ENCODE assay signal across 16 cellular contexts in the genomic region with DNA sequence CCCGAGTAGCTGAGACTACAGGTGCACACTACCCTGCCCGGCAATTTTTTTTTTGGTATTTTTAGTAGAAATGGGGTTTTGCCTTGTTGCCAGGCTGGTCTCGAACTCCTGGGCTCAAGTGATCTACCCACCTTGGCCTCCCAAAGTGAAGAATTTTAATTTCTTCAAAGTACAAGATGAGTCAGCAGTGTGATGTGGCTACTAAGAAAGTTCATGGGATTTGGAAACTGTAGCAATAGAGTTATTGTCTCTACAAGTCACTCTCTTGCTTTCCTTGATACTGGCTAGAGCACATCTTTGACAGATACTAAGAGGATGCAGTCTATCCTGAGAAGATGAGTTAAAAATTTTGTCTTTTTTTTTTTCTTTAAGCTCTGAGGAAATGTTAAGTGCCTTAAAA. TPM values are rescaled to one million over a fixed set of nuclear protein-coding genes. Genes with fewer than 3 reads are reported as not detected.
DNase-seq lines count a peak whose midpoint lies in the region; ATAC-seq, FAIRE-seq and TF ChIP-seq lines count a peak whose summit lies in the region.
"Had no signal": no experiment of that assay in that cellular context is flagged by ENCODE, and none has a peak within 500 bp of the region (broad histone marks: within the 10 kb centered on the region; RNA-seq: fewer than 3 reads in every experiment).

No MANE protein-coding gene starts in this region.

- H3K9me3 ChIP-seq in AG04450 (ENCODE audit: control insufficient read depth, insufficient read depth, low read length) (no peaks in the 10 kb centered on the region; the same call in 1 of the 2 replicates), IMR-90 (ENCODE audit: control insufficient read depth, insufficient read depth, low read length) (no peaks in the 10 kb centered on the region), GM12878 (replicated peaks; ENCODE audit: control insufficient read depth, insufficient read depth, low read length) (no peaks in the 10 kb centered on the region), kidney (ENCODE audit: control insufficient read depth in 1 of 2, low read length in 2 of 2) (no peaks in the 10 kb centered on the region), prostate gland (no peaks in the 10 kb centered on the region)

- H4K5ac ChIP-seq in IMR-90 (ENCODE audit: low read depth, low read length), result no peak overlapping the region

- CTCF ChIA-PET in AG04450 (lab: Charles Lee), result interaction anchor here (0.6 to 2.9 kb wide), 5 partner anchors 13 to 148 kb away, joined by 3 to 46 read pairs (median 3); partner anchors contain the start of genes ARHGEF39, CCDC107, GBA2 and RGP1
- CTCF ChIA-PET in IMR-90 (lab: Yijun Ruan, JAX), result interaction anchor here (0.6 to 1.2 kb wide), 4 partner anchors 13 to 719 kb away, joined by 3 to 4 read pairs (median 4); no protein-coding TSS in a partner anchor
- CTCF ChIA-PET in GM12878 (lab: Yijun Ruan, JAX), result interaction anchor here (0.6 to 3.2 kb wide), 22 partner anchors 8 to 148 kb away, joined by 3 to 106 read pairs (median 6); partner anchors contain the start of genes GBA2, HINT2, RGP1 and SPAG8

- H4K8ac ChIP-seq in IMR-90 (ENCODE audit: low read depth in 2 of 2, low read length in 2 of 2), result no peak overlapping the region

- FAIRE-seq in GM12878 (lab: Jason Lieb, UNC) (no peak), kidney (lab: Jason Lieb, UNC) (no peak)

- dilution Hi-C loops in IMR-90 (cut with HindIII; ENCODE audit: low sequenced_read_pairs, unreplicated experiment), result no loop called here

- H3K4me3 ChIP-seq in AG04450 (ENCODE audit: low read depth, low read length) (peak overlapping the region; percentile 98), IMR-90 (ENCODE audit: insufficient read depth, low read depth, low read length) (no peak overlapping the region), GM12878 (no peak overlapping the region), kidney (ENCODE audit: low read length in 2 of 2) (no peak overlapping the region), prostate gland (no peak overlapping the region)

- no peaks in the 10 kb centered on the region for H3K9me3 Mint-ChIP-seq in neural crest cell

- POLR2A ChIA-PET in AG04450 (lab: Yijun Ruan, JAX) (no interaction called here), IMR-90 (lab: Charles Lee; ENCODE audit: unreplicated experiment) (no interaction called here), GM12878 (lab: Charles Lee) (interaction anchor here (1.1 to 2.8 kb wide), 3 partner anchors 11 to 15 kb away, joined by 3 to 18 read pairs (median 6); partner anchors contain the start of genes GBA2 and RGP1)

- H3K4me3 Mint-ChIP-seq in neural crest cell, result peak overlapping the region; percentile 99
- H3K4me3 Mint-ChIP-seq: CD14-positive monocyte had no signal

- no peak overlapping the region for H3K18ac ChIP-seq in IMR-90 (ENCODE audit: low read depth, low read length)

- no peak overlapping the region for H2BK5ac ChIP-seq in IMR-90 (ENCODE audit: low read depth, low read length, poor library complexity, severe bottlenecking)

- no peak overlapping the region for H2BK120ac ChIP-seq in IMR-90 (ENCODE audit: low read depth, low read length)

- intact Hi-C loops in IMR-90 (cut with micrococcal nuclease) (no loop called here), GM12878 (cut with micrococcal nuclease; ENCODE audit: unreplicated experiment) (loop anchor here (10.0 kb wide), 1 partner anchor 619 kb away; the partner anchor contains the start of gene ATOSB), kidney (cut with DNase I) (no loop called here), prostate gland (cut with DNase I) (loop anchor here (5.0 to 10.0 kb wide), 2 partner anchors 77 to 619 kb away; partner anchors contain the start of genes ATOSB, CCDC107 and RMRP)

- no peak overlapping the region for H3K27ac Mint-ChIP-seq in neural crest cell (ENCODE audit: unreplicated experiment)

- H3K36me3 ChIP-seq in IMR-90 (ENCODE audit: control insufficient read depth, insufficient read depth, low read length) (peaks cover 35% of the 10 kb centered on the region), GM12878 (ENCODE audit: control insufficient read depth in 2 of 2, insufficient read depth in 2 of 2, low read length in 1 of 2) (peaks cover 17 to 28% of the 10 kb centered on the region in 2 experiments; a peak in 3 of 4 replicates), kidney (ENCODE audit: control insufficient read depth in 1 of 2, insufficient read depth in 2 of 2, low read length in 2 of 2) (peaks cover 32 to 48% of the 10 kb centered on the region in 2 donors), prostate gland (peaks cover 17 to 18% of the 10 kb centered on the region in 2 donors)

- no peak overlapping the region for H2BK15ac ChIP-seq in IMR-90 (ENCODE audit: low read depth, low read length)

- H3K9me1 ChIP-seq in IMR-90 (ENCODE audit: insufficient read depth, low read length), result peaks cover 3% of the 10 kb centered on the region; the same call in 1 of the 2 replicates

- no peak overlapping the region for H2AK5ac ChIP-seq in IMR-90 (ENCODE audit: low read depth, low read length)

- ATAC-seq in IMR-90 (ENCODE audit: low read depth) (no peak), GM12878 (no peak), HG03135 (IDR thresholded peaks at IDR 0.05; ENCODE audit: unreplicated experiment) (no peak)

- WGBS in IMR-90 (ENCODE audit: extremely low coverage in 2 of 2, insufficient read length in 1 of 2), 2 experiments, result no CpG with 5 or more reads among the region's 3 CpGs
- WGBS in GM12878 (ENCODE audit: insufficient coverage, insufficient replicate concordance, low lambda C conversion rate, missing lambda C conversion rate), result 89% methylated on average over 3 of the region's 3 CpGs
- WGBS in prostate gland, result 83% methylated on average over 3 of the region's 3 CpGs

- H4K91ac ChIP-seq in IMR-90 (ENCODE audit: insufficient read depth, low read depth, low read length), result no peak overlapping the region

- H2BK20ac ChIP-seq in IMR-90 (ENCODE audit: low read depth, low read length), result no peak overlapping the region

- in situ Hi-C loops in IMR-90 (cut with MboI; ENCODE audit: low sequenced_read_pairs) (no loop called here), GM12878 (cut with MboI) (loop anchor here (10.0 kb wide), 1 partner anchor 629 kb away; the partner anchor contains the start of gene STOML2)

- peaks cover 19 to 78% of the 10 kb centered on the region in 2 experiments for H3K79me1 ChIP-seq in IMR-90 (ENCODE audit: low read depth in 1 of 2, low read length in 2 of 2)

- RAD21 ChIA-PET in GM12878 (lab: Charles Lee; ENCODE audit: unreplicated experiment), result interaction anchor here (0.8 to 2.3 kb wide), 6 partner anchors 14 to 654 kb away, joined by 3 to 7 read pairs (median 4); partner anchors contain the start of genes CCDC107, FANCG and RMRP

- TF ChIP-seq POLR2A in IMR-90 (IDR thresholded peaks at IDR 0.05; ENCODE audit: low read depth, low read length) (no peak), GM12878 (IDR thresholded peaks at IDR 0.05; ENCODE audit: low read depth, low read length) (no peak), prostate gland (IDR thresholded peaks at IDR 0.05) (no peak)

- H3K4me1 Mint-ChIP-seq in neural crest cell, result peaks cover 23% of the 10 kb centered on the region

- H3K9ac ChIP-seq in IMR-90 (ENCODE audit: low read depth, low read length), result no peak overlapping the region
- H3K9ac ChIP-seq in GM12878 (ENCODE audit: control insufficient read depth, insufficient read depth, low read length), result no peak overlapping the region
- no peak overlapping the region for H3K9ac ChIP-seq in kidney (ENCODE audit: low read length in 2 of 2)

- H3K4me1 ChIP-seq in IMR-90 (ENCODE audit: control insufficient read depth, insufficient read depth, low read length) (peaks cover 8% of the 10 kb centered on the region), GM12878 (ENCODE audit: control insufficient read depth, insufficient read depth, low read length) (peaks cover 10% of the 10 kb centered on the region), kidney (ENCODE audit: control insufficient read depth in 1 of 2, insufficient read depth in 1 of 2, low read depth in 1 of 2, low read length in 2 of 2) (peaks cover 34 to 35% of the 10 kb centered on the region in 2 donors), prostate gland (replicated peaks) (peaks cover 17% of the 10 kb centered on the region)

- no peak for TF ChIP-seq EP300 in GM12878 (IDR thresholded peaks at IDR 0.05; ENCODE audit: borderline replicate concordance in 1 of 2, control insufficient read depth in 1 of 2, low read depth in 2 of 2, low read length in 2 of 2)

- DNase-seq in AG04450 (ENCODE audit: low read depth, low spot score) (no peak), IMR-90 (peak; percentile 31), GM12878 (ENCODE audit: low read depth, low spot score) (no peak), neural crest cell (ENCODE audit: low read depth, low spot score) (no peak), kidney (no peak), caudate nucleus (lab: John Stamatoyannopoulos, UW) (no peak), prostate gland (ENCODE audit: low spot score) (no peak)
- DNase-seq: hypothalamus; NCI-H226; retina; stimulated activated CD4-positive, alpha-beta T cell treated with anti-CD3 and anti-CD28 coated beads, Interleukin-4, amount 100 ng/mL, for 24 hours; stimulated activated naive CD4-positive, alpha-beta T cell treated with Interleukin-2 at 50 U/mL for 16 hours had no signal

- no peak overlapping the region for H2AFZ ChIP-seq in IMR-90 (replicated peaks; ENCODE audit: low read length, poor library complexity)
- no peak overlapping the region for H2AFZ ChIP-seq in GM12878 (ENCODE audit: control insufficient read depth, low read depth, low read length)

- H4K20me1 ChIP-seq in IMR-90 (ENCODE audit: insufficient read depth, low read length) (peaks cover 32% of the 10 kb centered on the region), GM12878 (ENCODE audit: control insufficient read depth, insufficient read depth) (no peaks in the 10 kb centered on the region)

- TF ChIP-seq RAD21 in IMR-90 (IDR thresholded peaks at IDR 0.05; ENCODE audit: low read length) (no peak), GM12878 (IDR thresholded peaks at IDR 0.05; ENCODE audit: insufficient read depth, low read depth, low read length) (no peak)

- SMC1A ChIA-PET in GM12878 (lab: Charles Lee; ENCODE audit: uncharacterized antibody, unreplicated experiment), result interaction anchor here (0.6 to 2.0 kb wide), 7 partner anchors 13 to 148 kb away, joined by 3 to 12 read pairs (median 5); partner anchors contain the start of gene SPAG8

- H3K27ac ChIP-seq in AG04450 (ENCODE audit: low read depth, low read length), result no peak overlapping the region
- no peak overlapping the region for H3K27ac ChIP-seq in IMR-90 (ENCODE audit: insufficient read depth, low read length)
- H3K27ac ChIP-seq in GM12878 (ENCODE audit: control insufficient read depth, insufficient read depth), result 0 out of 2 replicates have a peak overlapping the region, but pooled peaks have one; percentile 3
- H3K27ac ChIP-seq in kidney (ENCODE audit: low read depth in 2 of 2, low read length in 2 of 2), result no peak overlapping the region
- H3K27ac ChIP-seq in caudate nucleus (ENCODE audit: low read depth, low read length), result no peak overlapping the region
- peak overlapping the region in 1 of 2 donors; percentile 88 for H3K27ac ChIP-seq in prostate gland

- H3K14ac ChIP-seq in IMR-90 (replicated peaks; ENCODE audit: low read depth, low read length), result no peak overlapping the region

- H3K4me2 ChIP-seq in IMR-90 (ENCODE audit: low read depth, low read length), result no peak overlapping the region
- peak overlapping the region; percentile 93 for H3K4me2 ChIP-seq in GM12878 (ENCODE audit: control insufficient read depth, insufficient read depth)

- H3K56ac ChIP-seq in IMR-90 (ENCODE audit: extremely low read depth, insufficient read depth, low read length), result no peak overlapping the region

- H3K23ac ChIP-seq in IMR-90 (ENCODE audit: low read depth, low read length), result no peak overlapping the region

- no TSS peak for BruUV-seq in IMR-90 (replicated peaks; lab: Mats Ljungman, UMichigan)
- BruUV-seq in GM12878 (replicated peaks; lab: Mats Ljungman, UMichigan), result no TSS peak

- H2AK9ac ChIP-seq in IMR-90 (replicated peaks; ENCODE audit: low read depth, low read length, poor library complexity), result no peak overlapping the region

- no peaks in the 10 kb centered on the region for H3K27me3 Mint-ChIP-seq in neural crest cell (ENCODE audit: low read depth)

- H3K36me3 Mint-ChIP-seq in neural crest cell (ENCODE audit: low read depth), result peaks cover 11% of the 10 kb centered on the region

- TF ChIP-seq CTCF in AG04450 (IDR thresholded peaks at IDR 0.05; ENCODE audit: low read depth, low read length) (no peak), IMR-90 (conservative IDR thresholded peaks at IDR 0.05; ENCODE audit: low read depth, low read length) (no peak), GM12878 (IDR thresholded peaks at IDR 0.05 in 2 of 3, conservative IDR thresholded peaks at IDR 0.05 in 1 of 3; ENCODE audit: control insufficient read depth in 2 of 3, extremely low read depth in 1 of 3, insufficient read depth in 1 of 3, low read depth in 3 of 3, low read length in 3 of 3) (no peak), neural crest cell (conservative IDR thresholded peaks at IDR 0.05) (no peak), kidney (IDR thresholded peaks at IDR 0.05; ENCODE audit: borderline replicate concordance, extremely low read depth, insufficient read depth) (no peak), prostate gland (IDR thresholded peaks at IDR 0.05) (no peak)

- peaks cover 41% of the 10 kb centered on the region for H3K79me2 ChIP-seq in GM12878 (ENCODE audit: control insufficient read depth, insufficient read depth, low read length)

- no peaks in the 10 kb centered on the region for H3K27me3 ChIP-seq in AG04450 (ENCODE audit: control insufficient read depth, insufficient read depth, low read length)
- H3K27me3 ChIP-seq in IMR-90 (ENCODE audit: control insufficient read depth, insufficient read depth, low read length), result no peaks in the 10 kb centered on the region
- no peaks in the 10 kb centered on the region for H3K27me3 ChIP-seq in GM12878 (replicated peaks in 1 of 2; ENCODE audit: control insufficient read depth in 2 of 2, insufficient read depth in 2 of 2, low read length in 1 of 2)
- no peaks in the 10 kb centered on the region for H3K27me3 ChIP-seq in prostate gland (replicated peaks; ENCODE audit: insufficient read depth)

- H3K4ac ChIP-seq in IMR-90 (ENCODE audit: low read depth, low read length), result no peak overlapping the region

RNA-seq across cellular contexts. Expression of gene CREB3, which starts 1.6 kb away (rescaled TPM):
- polyA plus RNA-seq in AG04450 (2011; rRNA removed) (51.1 and 58.1 TPM in 2 replicates), IMR-90 (2012; rRNA removed) (54.9 and 60.7 TPM in 2 replicates), GM12878 (2011; rRNA removed) (12.0 and 16.3 TPM in 2 replicates), GM12878 (2014; fragmentation: Illumina TruSeq; extraction: Trizol) (17.8 and 20.1 TPM in 2 replicates), GM12878 (2014; fragmentation: Nextera tagmentation; extraction: Ambion mirVana) (10 to 100 TPM in 1 of 2 experiments, 1 to 10 TPM in 1; 9.8 to 14.1 TPM), GM12878 (2014; rRNA removed) (19.5 and 20.6 TPM in 2 replicates), GM12878 (2016; fragmentation: Nextera tagmentation; extraction: Ambion mirVana) (10 to 100 TPM; 33.2 to 38.9 TPM), kidney (ENCODE audit: insufficient read depth, low read depth, low replicate concordance) (52.0 TPM)
- polyA minus RNA-seq in AG04450 (2011; rRNA and poly(A)+ RNA removed), result 32.5 and 41.9 TPM in 2 replicates
- total RNA-seq in IMR-90 (2012; rRNA removed) (105 and 106 TPM in 2 replicates), GM12878 (2014; rRNA removed) (21.6 and 23.4 TPM in 2 replicates), GM12878 (2014; rRNA removed; fragmentation: Illumina TruSeq; extraction: Trizol) (18.1 and 18.3 TPM in 2 replicates), GM12878 (2021) (21.4 and 22.9 TPM in 2 replicates), neural crest cell (35.3 and 35.9 TPM in 2 replicates), kidney (40.5 TPM), prostate gland (100 to 1,000 TPM in 1 of 2 donors, 10 to 100 TPM in 1; 60.9 to 120 TPM)
- polyA plus RNA-seq in IMR-90 (2012; cell fraction: cytosol; rRNA removed), result 86.1 and 133 TPM in 2 replicates
- 30.7 and 40.3 TPM in 2 replicates for polyA plus RNA-seq in IMR-90 (2012; cell fraction: nucleus; rRNA removed; ENCODE audit: low replicate concordance)
- total RNA-seq in GM12878 (2013; cell fraction: nucleolus; rRNA removed), result 16.9 and 18.1 TPM in 2 replicates
- 19.5 TPM for polyA plus RNA-seq in GM12878 (2011; ENCODE audit: low read depth)
- 22.6 and 25.1 TPM in 2 replicates for polyA plus RNA-seq in GM12878 (2011; cell fraction: cytosol; rRNA removed)
- polyA plus RNA-seq in GM12878 (2011; cell fraction: nucleus; rRNA removed), result 15.5 and 19.2 TPM in 2 replicates
- polyA plus RNA-seq in GM12878 (2012), result 32.3 and 35.4 TPM in 2 replicates
- polyA minus RNA-seq in GM12878 (2011; rRNA and poly(A)+ RNA removed), result 6.6 and 10.3 TPM in 2 replicates
- polyA minus RNA-seq in GM12878 (2011; cell fraction: cytosol; rRNA and poly(A)+ RNA removed), result 4.9 and 5.5 TPM in 2 replicates
- polyA minus RNA-seq in GM12878 (2011; cell fraction: nucleus; rRNA and poly(A)+ RNA removed), result 6.8 and 9.7 TPM in 2 replicates

RNA-seq across cellular contexts. Expression of gene TLN1, which starts 2.1 kb away (rescaled TPM):
- polyA plus RNA-seq in AG04450 (2011; rRNA removed) (165 and 224 TPM in 2 replicates), IMR-90 (2012; rRNA removed) (224 and 228 TPM in 2 replicates), GM12878 (2011; rRNA removed) (30.2 and 69.8 TPM in 2 replicates), GM12878 (2014; fragmentation: Illumina TruSeq; extraction: Trizol) (57.6 and 73.4 TPM in 2 replicates), GM12878 (2014; fragmentation: Nextera tagmentation; extraction: Ambion mirVana) (10 to 100 TPM; 11.6 to 13.2 TPM), GM12878 (2014; rRNA removed) (70.3 and 109 TPM in 2 replicates), GM12878 (2016; fragmentation: Nextera tagmentation; extraction: Ambion mirVana) (10 to 100 TPM; 92.2 to 96.1 TPM), kidney (ENCODE audit: insufficient read depth, low read depth, low replicate concordance) (71.7 TPM)
- 900 and 1,135 TPM in 2 replicates for polyA minus RNA-seq in AG04450 (2011; rRNA and poly(A)+ RNA removed)
- total RNA-seq in IMR-90 (2012; rRNA removed) (337 and 346 TPM in 2 replicates), GM12878 (2014; rRNA removed) (119 and 143 TPM in 2 replicates), GM12878 (2014; rRNA removed; fragmentation: Illumina TruSeq; extraction: Trizol) (49.5 and 61.0 TPM in 2 replicates), GM12878 (2021) (305 and 308 TPM in 2 replicates), neural crest cell (123 and 141 TPM in 2 replicates), kidney (376 TPM), prostate gland (100 to 1,000 TPM; 167 to 315 TPM)
- polyA plus RNA-seq in IMR-90 (2012; cell fraction: cytosol; rRNA removed), result 134 and 262 TPM in 2 replicates
- 206 and 469 TPM in 2 replicates for polyA plus RNA-seq in IMR-90 (2012; cell fraction: nucleus; rRNA removed; ENCODE audit: low replicate concordance)
- 153 and 188 TPM in 2 replicates for total RNA-seq in GM12878 (2013; cell fraction: nucleolus; rRNA removed)
- 68.0 TPM for polyA plus RNA-seq in GM12878 (2011; ENCODE audit: low read depth)
- polyA plus RNA-seq in GM12878 (2011; cell fraction: cytosol; rRNA removed), result 79.3 and 90.4 TPM in 2 replicates
- 131 and 170 TPM in 2 replicates for polyA plus RNA-seq in GM12878 (2011; cell fraction: nucleus; rRNA removed)
- polyA plus RNA-seq in GM12878 (2012), result 118 and 152 TPM in 2 replicates
- polyA minus RNA-seq in GM12878 (2011; rRNA and poly(A)+ RNA removed), result 205 and 277 TPM in 2 replicates
- polyA minus RNA-seq in GM12878 (2011; cell fraction: cytosol; rRNA and poly(A)+ RNA removed), result 200 and 250 TPM in 2 replicates
- polyA minus RNA-seq in GM12878 (2011; cell fraction: nucleus; rRNA and poly(A)+ RNA removed), result 49.8 and 109 TPM in 2 replicates

RNA-seq across cellular contexts. Expression of gene GBA2, which starts 14.9 kb away (rescaled TPM):
- 32.9 and 34.7 TPM in 2 replicates for polyA plus RNA-seq in AG04450 (2011; rRNA removed)
- 37.4 and 47.3 TPM in 2 replicates for polyA minus RNA-seq in AG04450 (2011; rRNA and poly(A)+ RNA removed)
- 14.2 and 18.1 TPM in 2 replicates for total RNA-seq in IMR-90 (2012; rRNA removed)
- 37.0 and 38.2 TPM in 2 replicates for polyA plus RNA-seq in IMR-90 (2012; rRNA removed)
- polyA plus RNA-seq in IMR-90 (2012; cell fraction: cytosol; rRNA removed), result 16.3 and 18.2 TPM in 2 replicates
- polyA plus RNA-seq in IMR-90 (2012; cell fraction: nucleus; rRNA removed; ENCODE audit: low replicate concordance), result 206 and 250 TPM in 2 replicates
- 106 and 126 TPM in 2 replicates for total RNA-seq in GM12878 (2013; cell fraction: nucleolus; rRNA removed)
- 24.2 and 25.3 TPM in 2 replicates for total RNA-seq in GM12878 (2014; rRNA removed)
- total RNA-seq in GM12878 (2014; rRNA removed; fragmentation: Illumina TruSeq; extraction: Trizol), result 18.6 and 23.4 TPM in 2 replicates
- total RNA-seq in GM12878 (2021), result 35.8 and 40.8 TPM in 2 replicates
- 22.2 TPM for polyA plus RNA-seq in GM12878 (2011; ENCODE audit: low read depth)
- polyA plus RNA-seq in GM12878 (2011; rRNA removed), result 35.1 and 44.0 TPM in 2 replicates
- polyA plus RNA-seq in GM12878 (2011; cell fraction: cytosol; rRNA removed), result 41.4 and 54.0 TPM in 2 replicates
- polyA plus RNA-seq in GM12878 (2011; cell fraction: nucleus; rRNA removed), result 261 and 281 TPM in 2 replicates
- 29.4 and 33.7 TPM in 2 replicates for polyA plus RNA-seq in GM12878 (2012)
- polyA plus RNA-seq in GM12878 (2014; fragmentation: Illumina TruSeq; extraction: Trizol), result 33.0 and 36.1 TPM in 2 replicates
- 10 to 100 TPM; 15.3 TPM for polyA plus RNA-seq in GM12878 (2014; fragmentation: Nextera tagmentation; extraction: Ambion mirVana)
- 45.1 and 48.8 TPM in 2 replicates for polyA plus RNA-seq in GM12878 (2014; rRNA removed)
- 10 to 100 TPM; 27.4 to 30.8 TPM for polyA plus RNA-seq in GM12878 (2016; fragmentation: Nextera tagmentation; extraction: Ambion mirVana)
- polyA minus RNA-seq in GM12878 (2011; rRNA and poly(A)+ RNA removed), result 45.0 and 53.6 TPM in 2 replicates
- polyA minus RNA-seq in GM12878 (2011; cell fraction: cytosol; rRNA and poly(A)+ RNA removed), result 10.7 and 13.1 TPM in 2 replicates
- polyA minus RNA-seq in GM12878 (2011; cell fraction: nucleus; rRNA and poly(A)+ RNA removed), result 48.5 and 85.3 TPM in 2 replicates
- 84.9 and 95.9 TPM in 2 replicates for total RNA-seq in neural crest cell
- total RNA-seq in kidney, result 93.2 TPM
- 83.2 TPM for polyA plus RNA-seq in kidney (ENCODE audit: insufficient read depth, low read depth, low replicate concordance)
- total RNA-seq in prostate gland, result 10 to 100 TPM; 48.5 to 55.4 TPM

RNA-seq across cellular contexts. Expression of gene RGP1, which starts 15.0 kb away (rescaled TPM):
- polyA plus RNA-seq in AG04450 (2011; rRNA removed) (20.2 and 20.7 TPM in 2 replicates), IMR-90 (2012; rRNA removed) (13.5 and 14.3 TPM in 2 replicates), GM12878 (2011; rRNA removed) (11.5 and 13.7 TPM in 2 replicates), GM12878 (2014; fragmentation: Illumina TruSeq; extraction: Trizol) (8.0 and 8.8 TPM in 2 replicates), GM12878 (2014; fragmentation: Nextera tagmentation; extraction: Ambion mirVana) (under 1 TPM; 0.44 to 0.89 TPM), GM12878 (2014; rRNA removed) (8.2 and 8.4 TPM in 2 replicates), GM12878 (2016; fragmentation: Nextera tagmentation; extraction: Ambion mirVana) (1 to 10 TPM; 3.4 to 3.6 TPM), kidney (ENCODE audit: insufficient read depth, low read depth, low replicate concordance) (11.0 TPM)
- 26.2 and 29.1 TPM in 2 replicates for polyA minus RNA-seq in AG04450 (2011; rRNA and poly(A)+ RNA removed)
- total RNA-seq in IMR-90 (2012; rRNA removed) (10.2 and 10.8 TPM in 2 replicates), GM12878 (2014; rRNA removed) (7.6 and 8.3 TPM in 2 replicates), GM12878 (2014; rRNA removed; fragmentation: Illumina TruSeq; extraction: Trizol) (7.1 and 7.3 TPM in 2 replicates), GM12878 (2021) (13.7 and 14.9 TPM in 2 replicates), neural crest cell (34.7 and 34.9 TPM in 2 replicates), kidney (39.2 TPM), prostate gland (10 to 100 TPM; 19.4 to 30.3 TPM)
- 7.7 and 11.0 TPM in 2 replicates for polyA plus RNA-seq in IMR-90 (2012; cell fraction: cytosol; rRNA removed)
- polyA plus RNA-seq in IMR-90 (2012; cell fraction: nucleus; rRNA removed; ENCODE audit: low replicate concordance), result 23.7 and 25.1 TPM in 2 replicates
- total RNA-seq in GM12878 (2013; cell fraction: nucleolus; rRNA removed), result 27.0 and 30.8 TPM in 2 replicates
- 4.9 TPM for polyA plus RNA-seq in GM12878 (2011; ENCODE audit: low read depth)
- 10.3 and 11.3 TPM in 2 replicates for polyA plus RNA-seq in GM12878 (2011; cell fraction: cytosol; rRNA removed)
- 27.3 and 28.4 TPM in 2 replicates for polyA plus RNA-seq in GM12878 (2011; cell fraction: nucleus; rRNA removed)
- polyA plus RNA-seq in GM12878 (2012), result 7.4 and 7.7 TPM in 2 replicates
- polyA minus RNA-seq in GM12878 (2011; rRNA and poly(A)+ RNA removed), result 16.1 and 21.4 TPM in 2 replicates
- 5.6 and 6.5 TPM in 2 replicates for polyA minus RNA-seq in GM12878 (2011; cell fraction: cytosol; rRNA and poly(A)+ RNA removed)
- 14.9 and 22.0 TPM in 2 replicates for polyA minus RNA-seq in GM12878 (2011; cell fraction: nucleus; rRNA and poly(A)+ RNA removed)

RNA-seq across cellular contexts. Expression of gene MSMP, which starts 20.0 kb away (rescaled TPM):
- not detected in 2 replicates for polyA plus RNA-seq in AG04450 (2011; rRNA removed)
- polyA minus RNA-seq in AG04450 (2011; rRNA and poly(A)+ RNA removed), result not detected in 2 replicates
- not detected in 2 replicates for total RNA-seq in IMR-90 (2012; rRNA removed)
- polyA plus RNA-seq in IMR-90 (2012; rRNA removed), result not detected in 2 replicates
- polyA plus RNA-seq in IMR-90 (2012; cell fraction: cytosol; rRNA removed), result not detected in 2 replicates
- polyA plus RNA-seq in IMR-90 (2012; cell fraction: nucleus; rRNA removed; ENCODE audit: low replicate concordance), result not detected in 2 replicates
- total RNA-seq in GM12878 (2013; cell fraction: nucleolus; rRNA removed), result not detected in 2 replicates
- total RNA-seq in GM12878 (2014; rRNA removed), result not detected in 2 replicates
- total RNA-seq in GM12878 (2014; rRNA removed; fragmentation: Illumina TruSeq; extraction: Trizol), result not detected in 2 replicates
- 1.1 and 2.4 TPM in 2 replicates for total RNA-seq in GM12878 (2021)
- polyA plus RNA-seq in GM12878 (2011; ENCODE audit: low read depth), result not detected
- polyA plus RNA-seq in GM12878 (2011; rRNA removed), result not detected in 2 replicates
- polyA plus RNA-seq in GM12878 (2011; cell fraction: cytosol; rRNA removed), result 0.51 TPM in 1 of 2 replicates, not detected in the other
- polyA plus RNA-seq in GM12878 (2011; cell fraction: nucleus; rRNA removed), result 0.43 TPM in 1 of 2 replicates, not detected in the other
- polyA plus RNA-seq in GM12878 (2012), result not detected in 2 replicates
- polyA plus RNA-seq in GM12878 (2014; fragmentation: Illumina TruSeq; extraction: Trizol), result 0.47 TPM in 1 of 2 replicates, not detected in the other
- under 1 TPM; 0.33 to 0.90 TPM for polyA plus RNA-seq in GM12878 (2014; fragmentation: Nextera tagmentation; extraction: Ambion mirVana)
- polyA plus RNA-seq in GM12878 (2014; rRNA removed), result not detected in 2 replicates
- polyA plus RNA-seq in GM12878 (2016; fragmentation: Nextera tagmentation; extraction: Ambion mirVana), result 1 to 10 TPM in 1 of 2 experiments, under 1 TPM in 1; 0.82 to 1.5 TPM
- polyA minus RNA-seq in GM12878 (2011; rRNA and poly(A)+ RNA removed), result 0.77 TPM in 1 of 2 replicates, not detected in the other
- not detected in 2 replicates for polyA minus RNA-seq in GM12878 (2011; cell fraction: cytosol; rRNA and poly(A)+ RNA removed)
- not detected in 2 replicates for polyA minus RNA-seq in GM12878 (2011; cell fraction: nucleus; rRNA and poly(A)+ RNA removed)
- not detected in 2 replicates for total RNA-seq in neural crest cell
- 0.47 TPM for total RNA-seq in kidney
- not detected for polyA plus RNA-seq in kidney (ENCODE audit: insufficient read depth, low read depth, low replicate concordance)
- total RNA-seq in prostate gland, result not detected
- total RNA-seq: H4, RPMI7951 had no signal
- polyA plus RNA-seq: CD14-positive monocyte had no signal

Comparison
In these comparisons a context has a peak if more than half of its experiments do, and no peak if none do; other contexts are left out.
1. intact Hi-C loops: an anchor here in GM12878 (10.0 kb wide) and prostate gland (5.0 to 10.0 kb wide); none called in IMR-90 and kidney.